Comparison of ENCODE assay signal across 1 cellular context in genomic region chr12:55993454-55993853, GRCh38.
TF ChIP-seq lines count a peak whose summit lies in the region.

No MANE protein-coding gene starts in this region.

TF ChIP-seq in IMR-90, 13 proteins besides CTCF, POLR2A, EP300 and RAD21:
- TF ChIP-seq USF2 (IDR thresholded peaks at IDR 0.05; ENCODE audit: low read depth, low read length) (no peak), NFE2L2 (IDR thresholded peaks at IDR 0.05; ENCODE audit: low read depth, low read length) (no peak), MAZ (IDR thresholded peaks at IDR 0.05; ENCODE audit: borderline replicate concordance, low read depth, low read length) (no peak), ELK1 (IDR thresholded peaks at IDR 0.05; ENCODE audit: borderline replicate concordance, low read depth, low read length) (no peak), RFX5 (IDR thresholded peaks at IDR 0.05; ENCODE audit: low read depth, low read length) (no peak), MAFK (IDR thresholded peaks at IDR 0.05; ENCODE audit: low read depth, low read length) (no peak), SMC3 (IDR thresholded peaks at IDR 0.05; ENCODE audit: low read depth, low read length) (no peak), CEBPB (IDR thresholded peaks at IDR 0.05; ENCODE audit: low read depth, low read length) (no peak), MXI1 (IDR thresholded peaks at IDR 0.05; ENCODE audit: borderline replicate concordance, low read depth, low read length) (no peak), RCOR1 (IDR thresholded peaks at IDR 0.05; ENCODE audit: insufficient replicate concordance, low read length) (no peak), BHLHE40 (IDR thresholded peaks at IDR 0.05; ENCODE audit: low read depth, low read length) (no peak), CHD1 (IDR thresholded peaks at IDR 0.05; ENCODE audit: low read depth, low read length) (no peak), FOS (IDR thresholded peaks at IDR 0.05; ENCODE audit: low read depth, low read length) (no peak)
